Comparison of ENCODE assay signal across 11 cellular contexts in genomic region chr14:104149617-104150141, GRCh38. TPM values are rescaled to one million over a fixed set of nuclear protein-coding genes. Genes with fewer than 3 reads are reported as not detected.
A peak's percentile ranks its signal among the peaks of the same experiment; 100 is the strongest.
DNase-seq lines count a peak whose midpoint lies in the region; ATAC-seq, FAIRE-seq and TF ChIP-seq lines count a peak whose summit lies in the region.
"Had no signal": no experiment of that assay in that cellular context is flagged by ENCODE, and none has a peak within 500 bp of the region (broad histone marks: within the 10 kb centered on the region; RNA-seq: fewer than 3 reads in every experiment).

No MANE protein-coding gene starts in this region.

- ATAC-seq in IMR-90 (ENCODE audit: low read depth) (peak; percentile 11; the same call in 1 of the 2 replicates), HG02588 (IDR thresholded peaks at IDR 0.05; ENCODE audit: unreplicated experiment) (no peak)
- peak; percentile 57 for ATAC-seq in activated naive CD8-positive, alpha-beta T cell treated with anti-CD3 and anti-CD28 coated beads, Interleukin-2, amount 10 ng/mL, durations not matched to agents 7 days and 5 days (ENCODE audit: low read depth)

- no peak overlapping the region for H3K56ac ChIP-seq in IMR-90 (ENCODE audit: extremely low read depth, insufficient read depth, low read length)

- H2BK20ac ChIP-seq in IMR-90 (ENCODE audit: low read depth, low read length): no peak overlapping the region

- no peak overlapping the region for H3K4me3 Mint-ChIP-seq in activated naive CD8-positive, alpha-beta T cell treated with anti-CD3 and anti-CD28 coated beads, Interleukin-2, amount 10 ng/mL, durations not matched to agents 7 days and 5 days

- H3K36me3 ChIP-seq in BLaER1 (peaks cover 29% of the 10 kb centered on the region), IMR-90 (ENCODE audit: control insufficient read depth, insufficient read depth, low read length) (no peaks in the 10 kb centered on the region), ascending aorta (no peaks in the 10 kb centered on the region)

- H2AK5ac ChIP-seq in IMR-90 (ENCODE audit: low read depth, low read length): no peak overlapping the region

- WGBS in IMR-90 (ENCODE audit: extremely low coverage in 2 of 2, insufficient read length in 1 of 2), 2 experiments: no CpG with 5 or more reads among the region's 13 CpGs

- no peak overlapping the region for H4K5ac ChIP-seq in IMR-90 (ENCODE audit: low read depth, low read length)

- H3K27ac ChIP-seq in BLaER1 (peak overlapping the region; percentile 70), IMR-90 (ENCODE audit: insufficient read depth, low read length) (no peak overlapping the region), ascending aorta (no peak overlapping the region)

- H2BK5ac ChIP-seq in IMR-90 (ENCODE audit: low read depth, low read length, poor library complexity, severe bottlenecking): no peak overlapping the region

- in situ Hi-C loops in IMR-90 (cut with MboI; ENCODE audit: low sequenced_read_pairs): no loop called here

- no peaks in the 10 kb centered on the region for H3K27me3 ChIP-seq in BLaER1
- H3K27me3 ChIP-seq in IMR-90 (ENCODE audit: control insufficient read depth, insufficient read depth, low read length): no peaks in the 10 kb centered on the region; the same call in 1 of the 2 replicates
- no peaks in the 10 kb centered on the region for H3K27me3 ChIP-seq in ascending aorta

- no peak for TF ChIP-seq CTCF in IMR-90 (conservative IDR thresholded peaks at IDR 0.05; ENCODE audit: low read depth, low read length)
- no peak for TF ChIP-seq CTCF in ascending aorta (IDR thresholded peaks at IDR 0.05)

- H3K36me3 Mint-ChIP-seq in activated naive CD8-positive, alpha-beta T cell treated with anti-CD3 and anti-CD28 coated beads, Interleukin-2, amount 10 ng/mL, durations not matched to agents 7 days and 5 days: no peaks in the 10 kb centered on the region

- no peaks in the 10 kb centered on the region for H3K4me1 Mint-ChIP-seq in activated naive CD8-positive, alpha-beta T cell treated with anti-CD3 and anti-CD28 coated beads, Interleukin-2, amount 10 ng/mL, durations not matched to agents 7 days and 5 days

- no peak overlapping the region for H2BK120ac ChIP-seq in IMR-90 (ENCODE audit: low read depth, low read length)

- no peak overlapping the region for H3K4ac ChIP-seq in IMR-90 (ENCODE audit: low read depth, low read length)

- POLR2A ChIA-PET in IMR-90 (lab: Charles Lee; ENCODE audit: unreplicated experiment): no interaction called here
- POLR2A ChIA-PET in activated naive CD8-positive, alpha-beta T cell treated with anti-CD3 and anti-CD28 coated beads, Interleukin-2, amount 10 ng/mL, durations not matched to agents 7 days and 5 days (lab: Charles Lee): no interaction called here

- H3K4me3 ChIP-seq in BLaER1: no peak overlapping the region
- no peak overlapping the region for H3K4me3 ChIP-seq in IMR-90 (ENCODE audit: insufficient read depth, low read depth, low read length)
- no peak overlapping the region for H3K4me3 ChIP-seq in ascending aorta

- H4K20me1 ChIP-seq in BLaER1 (peaks cover 91% of the 10 kb centered on the region), IMR-90 (ENCODE audit: insufficient read depth, low read length) (no peaks in the 10 kb centered on the region)

- no peak overlapping the region for H4K8ac ChIP-seq in IMR-90 (ENCODE audit: low read depth in 2 of 2, low read length in 2 of 2)

- H3K9me1 ChIP-seq in IMR-90 (ENCODE audit: insufficient read depth, low read length): no peaks in the 10 kb centered on the region

- DNase-seq in IMR-90 (no peak), islet precursor cell (peak; percentile 94), GM19239 (ENCODE audit: insufficient read length, low spot score) (no peak), ascending aorta (ENCODE audit: low spot score in 2 of 2) (no peak), EL (no peak)
- DNase-seq in activated naive CD8-positive, alpha-beta T cell treated with anti-CD3 and anti-CD28 coated beads, Interleukin-2, amount 10 ng/mL, durations not matched to agents 7 days and 5 days: no peak
- DNase-seq: activated naive CD4-positive, alpha-beta T cell; DMS53; hypothalamus had no signal

- CTCF ChIA-PET in IMR-90 (lab: Yijun Ruan, JAX): no interaction called here

- H3K27me3 Mint-ChIP-seq in activated naive CD8-positive, alpha-beta T cell treated with anti-CD3 and anti-CD28 coated beads, Interleukin-2, amount 10 ng/mL, durations not matched to agents 7 days and 5 days: peaks cover 2% of the 10 kb centered on the region

- no peaks in the 10 kb centered on the region for H3K79me1 ChIP-seq in IMR-90 (ENCODE audit: low read depth in 1 of 2, low read length in 2 of 2)

- no peaks in the 10 kb centered on the region for H3K9me3 Mint-ChIP-seq in activated naive CD8-positive, alpha-beta T cell treated with anti-CD3 and anti-CD28 coated beads, Interleukin-2, amount 10 ng/mL, durations not matched to agents 7 days and 5 days

- no peak overlapping the region for H3K27ac Mint-ChIP-seq in activated naive CD8-positive, alpha-beta T cell treated with anti-CD3 and anti-CD28 coated beads, Interleukin-2, amount 10 ng/mL, durations not matched to agents 7 days and 5 days

- no peak overlapping the region for H4K91ac ChIP-seq in IMR-90 (ENCODE audit: insufficient read depth, low read depth, low read length)

- BruUV-seq in IMR-90 (replicated peaks; lab: Mats Ljungman, UMichigan): no TSS peak

- intact Hi-C loops in IMR-90 (cut with micrococcal nuclease): no loop called here
- intact Hi-C loops in ascending aorta (cut with DNase I): no loop called here

- no peak overlapping the region for H3K18ac ChIP-seq in IMR-90 (ENCODE audit: low read depth, low read length)

- TF ChIP-seq RAD21 in IMR-90 (IDR thresholded peaks at IDR 0.05; ENCODE audit: low read length): no peak

- TF ChIP-seq POLR2A in IMR-90 (IDR thresholded peaks at IDR 0.05; ENCODE audit: low read depth, low read length): no peak

- no peak overlapping the region for H3K14ac ChIP-seq in IMR-90 (replicated peaks; ENCODE audit: low read depth, low read length)

- H3K9me3 ChIP-seq in BLaER1 (no peaks in the 10 kb centered on the region), IMR-90 (ENCODE audit: control insufficient read depth, insufficient read depth, low read length) (no peaks in the 10 kb centered on the region; the same call in 1 of the 2 replicates), ascending aorta (no peaks in the 10 kb centered on the region)

- peak overlapping the region; percentile 74 for H3K4me2 ChIP-seq in BLaER1
- H3K4me2 ChIP-seq in IMR-90 (ENCODE audit: low read depth, low read length): no peak overlapping the region

- no peak for FAIRE-seq in GM19239 (lab: Jason Lieb, UNC)

- no peak overlapping the region for H2BK15ac ChIP-seq in IMR-90 (ENCODE audit: low read depth, low read length)

- no peak overlapping the region for H3K23ac ChIP-seq in IMR-90 (ENCODE audit: low read depth, low read length)

- no peak overlapping the region for H2AK9ac ChIP-seq in IMR-90 (replicated peaks; ENCODE audit: low read depth, low read length, poor library complexity)

- dilution Hi-C loops in IMR-90 (cut with HindIII; ENCODE audit: low sequenced_read_pairs, unreplicated experiment): no loop called here

- H3K4me1 ChIP-seq in BLaER1 (peaks cover 68% of the 10 kb centered on the region), IMR-90 (ENCODE audit: control insufficient read depth, insufficient read depth, low read length) (no peaks in the 10 kb centered on the region), ascending aorta (no peaks in the 10 kb centered on the region)

- H2AFZ ChIP-seq in IMR-90 (replicated peaks; ENCODE audit: low read length, poor library complexity): no peak overlapping the region

- H3K9ac ChIP-seq in BLaER1: peak overlapping the region; percentile 54
- H3K9ac ChIP-seq in IMR-90 (ENCODE audit: low read depth, low read length): no peak overlapping the region

TF ChIP-seq in IMR-90, 13 proteins besides CTCF, POLR2A, EP300 and RAD21:
- no peak for TF ChIP-seq SMC3 (IDR thresholded peaks at IDR 0.05; ENCODE audit: low read depth, low read length)

RNA-seq across cellular contexts. Expression of gene KIF26A, which starts 11.3 kb away (rescaled TPM):
- not detected in 2 replicates for total RNA-seq in IMR-90 (2012; rRNA removed)
- polyA plus RNA-seq in IMR-90 (2012; rRNA removed): 0.03 TPM in 1 of 2 replicates, not detected in the other
- not detected in 2 replicates for polyA plus RNA-seq in IMR-90 (2012; cell fraction: cytosol; rRNA removed)
- polyA plus RNA-seq in IMR-90 (2012; cell fraction: nucleus; rRNA removed; ENCODE audit: low replicate concordance): 0.01 TPM in 1 of 2 replicates, not detected in the other
- under 1 TPM; 0.17 to 0.26 TPM for total RNA-seq in activated naive CD8-positive, alpha-beta T cell treated with anti-CD3 and anti-CD28 coated beads, Interleukin-2, amount 10 ng/mL, durations not matched to agents 7 days and 5 days
- 32.6 TPM for total RNA-seq in ascending aorta

Comparison
In these comparisons a context has a peak if more than half of its experiments do, and no peak if none do; other contexts are left out.
1. RNA of gene KIF26A, which starts 11.3 kb away (total RNA-seq): 32.6 TPM in ascending aorta (single experiment); 0.17 to 0.26 TPM in activated naive CD8-positive, alpha-beta T cell treated with anti-CD3 and anti-CD28 coated beads, Interleukin-2, amount 10 ng/mL, durations not matched to agents 7 days and 5 days and not detected in IMR-90; every median in the first group is over 10 times any median in the second.